Comparison of ENCODE assay signal across 3 cellular contexts in genomic region chr7:75555736-75556135, GRCh38.
"Had no signal": no experiment of that assay in that cellular context is flagged by ENCODE, and none has a peak within 500 bp of the region (broad histone marks: within the 10 kb centered on the region; RNA-seq: fewer than 3 reads in every experiment).

No MANE protein-coding gene starts in this region.

- H3K4me3 ChIP-seq: GM12878 had no signal

- DNase-seq: GDM1, GF-D8 had no signal
